Comparison of ENCODE assay signal across 1 cellular context in the genomic region with DNA sequence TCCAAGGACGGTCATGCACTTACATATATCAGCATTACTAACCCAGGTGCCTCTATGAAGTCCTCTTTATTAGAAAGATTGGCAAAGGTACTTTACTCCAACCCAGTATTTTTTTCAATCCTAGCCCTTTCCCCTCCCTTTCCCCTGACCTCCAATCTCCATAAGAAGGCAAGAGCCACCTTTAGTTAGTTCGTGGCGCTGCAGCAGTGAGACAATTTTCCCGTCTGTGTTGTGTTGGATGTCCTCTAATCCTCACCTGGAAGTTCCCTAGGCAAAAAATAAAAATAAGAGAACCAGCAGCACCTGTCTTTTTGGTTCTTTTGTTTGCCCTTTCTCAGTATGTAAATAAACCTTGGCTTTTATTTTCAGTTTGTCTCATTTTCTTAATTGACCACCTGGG.
TF ChIP-seq lines count a peak whose summit lies in the region.

No MANE protein-coding gene starts in this region.

TF ChIP-seq in GM23338, 12 proteins besides CTCF, POLR2A, EP300 and RAD21 (continued from another document):
- TF ChIP-seq, protein P1, sequence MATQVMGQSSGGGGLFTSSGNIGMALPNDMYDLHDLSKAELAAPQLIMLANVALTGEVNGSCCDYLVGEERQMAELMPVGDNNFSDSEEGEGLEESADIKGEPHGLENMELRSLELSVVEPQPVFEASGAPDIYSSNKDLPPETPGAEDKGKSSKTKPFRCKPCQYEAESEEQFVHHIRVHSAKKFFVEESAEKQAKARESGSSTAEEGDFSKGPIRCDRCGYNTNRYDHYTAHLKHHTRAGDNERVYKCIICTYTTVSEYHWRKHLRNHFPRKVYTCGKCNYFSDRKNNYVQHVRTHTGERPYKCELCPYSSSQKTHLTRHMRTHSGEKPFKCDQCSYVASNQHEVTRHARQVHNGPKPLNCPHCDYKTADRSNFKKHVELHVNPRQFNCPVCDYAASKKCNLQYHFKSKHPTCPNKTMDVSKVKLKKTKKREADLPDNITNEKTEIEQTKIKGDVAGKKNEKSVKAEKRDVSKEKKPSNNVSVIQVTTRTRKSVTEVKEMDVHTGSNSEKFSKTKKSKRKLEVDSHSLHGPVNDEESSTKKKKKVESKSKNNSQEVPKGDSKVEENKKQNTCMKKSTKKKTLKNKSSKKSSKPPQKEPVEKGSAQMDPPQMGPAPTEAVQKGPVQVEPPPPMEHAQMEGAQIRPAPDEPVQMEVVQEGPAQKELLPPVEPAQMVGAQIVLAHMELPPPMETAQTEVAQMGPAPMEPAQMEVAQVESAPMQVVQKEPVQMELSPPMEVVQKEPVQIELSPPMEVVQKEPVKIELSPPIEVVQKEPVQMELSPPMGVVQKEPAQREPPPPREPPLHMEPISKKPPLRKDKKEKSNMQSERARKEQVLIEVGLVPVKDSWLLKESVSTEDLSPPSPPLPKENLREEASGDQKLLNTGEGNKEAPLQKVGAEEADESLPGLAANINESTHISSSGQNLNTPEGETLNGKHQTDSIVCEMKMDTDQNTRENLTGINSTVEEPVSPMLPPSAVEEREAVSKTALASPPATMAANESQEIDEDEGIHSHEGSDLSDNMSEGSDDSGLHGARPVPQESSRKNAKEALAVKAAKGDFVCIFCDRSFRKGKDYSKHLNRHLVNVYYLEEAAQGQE (IDR thresholded peaks at IDR 0.05; ENCODE audit: unreplicated experiment) = no peak
- TF ChIP-seq, protein P2, sequence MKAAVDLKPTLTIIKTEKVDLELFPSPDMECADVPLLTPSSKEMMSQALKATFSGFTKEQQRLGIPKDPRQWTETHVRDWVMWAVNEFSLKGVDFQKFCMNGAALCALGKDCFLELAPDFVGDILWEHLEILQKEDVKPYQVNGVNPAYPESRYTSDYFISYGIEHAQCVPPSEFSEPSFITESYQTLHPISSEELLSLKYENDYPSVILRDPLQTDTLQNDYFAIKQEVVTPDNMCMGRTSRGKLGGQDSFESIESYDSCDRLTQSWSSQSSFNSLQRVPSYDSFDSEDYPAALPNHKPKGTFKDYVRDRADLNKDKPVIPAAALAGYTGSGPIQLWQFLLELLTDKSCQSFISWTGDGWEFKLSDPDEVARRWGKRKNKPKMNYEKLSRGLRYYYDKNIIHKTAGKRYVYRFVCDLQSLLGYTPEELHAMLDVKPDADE (IDR thresholded peaks at IDR 0.05) = no peak
- no peak for TF ChIP-seq EZH2phosphoT487 (IDR thresholded peaks at IDR 0.05; ENCODE audit: unreplicated experiment)
